Comparison of ENCODE assay signal across 1 cellular context in genomic region chr12:53506881-53507719, GRCh38.
TF ChIP-seq lines count a peak whose summit lies in the region.

NPFF (minus strand) TSS chr12:53507484; CDS start chr12:53507474, 10 bp downstream.

TF ChIP-seq in H1, 55 proteins besides CTCF, POLR2A, EP300 and RAD21 (continued from another document):
- TF ChIP-seq JUN (IDR thresholded peaks at IDR 0.05; ENCODE audit: low read depth, low read length) (no peak), BACH1 (IDR thresholded peaks at IDR 0.05; ENCODE audit: low read length) (no peak), YY1 (IDR thresholded peaks at IDR 0.05; ENCODE audit: low read depth, low read length) (no peak)
TF ChIP-seq in H1: peak in this region for 1.
